27 cellular contexts compared by ENCODE assay signal in the genomic region with DNA sequence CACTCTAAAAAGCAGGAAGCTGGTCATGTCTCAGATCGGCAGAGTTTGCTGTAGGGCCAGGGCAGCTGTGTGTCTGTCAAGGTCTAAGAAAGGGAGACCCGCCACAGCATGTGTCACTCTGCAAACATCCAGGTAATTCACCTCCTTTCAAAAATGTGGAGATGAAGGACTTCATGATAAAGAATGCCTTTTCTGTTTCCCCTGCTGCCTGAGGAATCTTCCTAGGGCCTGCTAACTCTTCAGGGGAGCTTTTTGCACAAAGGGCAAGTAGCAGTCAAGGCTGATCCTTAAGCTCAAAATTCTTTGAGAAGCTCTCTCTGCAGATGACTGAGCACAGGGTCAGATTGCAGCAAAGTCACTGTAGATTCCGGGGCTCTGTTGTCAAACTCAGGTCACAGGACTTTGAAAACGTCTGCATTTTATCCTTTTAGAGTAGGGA. TPM values are rescaled to one million over a fixed set of nuclear protein-coding genes. Genes with fewer than 3 reads are reported as not detected.
DNase-seq lines count a peak whose midpoint lies in the region; ATAC-seq, FAIRE-seq and TF ChIP-seq lines count a peak whose summit lies in the region.
"Had no signal": no experiment of that assay in that cellular context is flagged by ENCODE, and none has a peak within 500 bp of the region (broad histone marks: within the 10 kb centered on the region; RNA-seq: fewer than 3 reads in every experiment).

No MANE protein-coding gene starts in this region.

- no peak overlapping the region for H3K18ac ChIP-seq in trophoblast cell (ENCODE audit: low read length)

- no peaks in the 10 kb centered on the region for H3K79me2 ChIP-seq in trophoblast cell (ENCODE audit: control insufficient read depth, insufficient read depth, low read length, poor library complexity)

- H2BK5ac ChIP-seq in trophoblast cell (ENCODE audit: low read depth, low read length, poor library complexity): no peak overlapping the region

- no peak overlapping the region for H2BK12ac ChIP-seq in trophoblast cell (ENCODE audit: low read length)

- H2BK120ac ChIP-seq in trophoblast cell (ENCODE audit: insufficient read depth, low read length, poor library complexity): no peak overlapping the region

- H2AFZ ChIP-seq in trophoblast cell (ENCODE audit: insufficient read depth, low read length, poor library complexity): no peak overlapping the region

- H3K36me3 ChIP-seq in H7 (replicated peaks; ENCODE audit: control insufficient read depth, insufficient read depth, low read length): no peaks in the 10 kb centered on the region; the same call in 1 of the 2 replicates
- no peaks in the 10 kb centered on the region for H3K36me3 ChIP-seq in bronchial epithelial cell (ENCODE audit: control insufficient read depth, insufficient read depth, low read length)
- no peaks in the 10 kb centered on the region for H3K36me3 ChIP-seq in trophoblast cell (ENCODE audit: control insufficient read depth in 1 of 2, insufficient read depth in 2 of 2, low read length in 2 of 2)
- H3K36me3 ChIP-seq: WERI-Rb-1 had no signal

- peak overlapping the region; percentile 14 for H3K27ac ChIP-seq in trophoblast cell (ENCODE audit: low read depth, low read length)
- H3K27ac ChIP-seq: tibial nerve, WERI-Rb-1 had no signal

- H3K14ac ChIP-seq in trophoblast cell (ENCODE audit: low read length): no peak overlapping the region

- no peak overlapping the region for H2AK5ac ChIP-seq in trophoblast cell (ENCODE audit: low read length)

- peak; percentile 62 for DNase-seq in H7
- peak; percentile 31 for DNase-seq in bronchial epithelial cell (ENCODE audit: low read depth)
- DNase-seq in islet precursor cell: peak; percentile 91
- DNase-seq in trophoblast cell: peak; percentile 75 to 86
- no peak for DNase-seq in RCC 7860 (ENCODE audit: low spot score)
- no peak for DNase-seq in HPDE6-E6E7 (ENCODE audit: extremely low spot score)
- DNase-seq: ACHN; activated CD4-positive, alpha-beta T cell treated with anti-CD3 and anti-CD28 coated beads, Interleukin-2, amount 10 ng/mL, durations not matched to agents 7 days and 5 days; activated gamma-delta T cell treated with Interleukin-2 at 50 U/mL for 16 hours; activated naive CD8-positive, alpha-beta T cell treated with anti-CD3 and anti-CD28 coated beads, Interleukin-2, amount 50 U/mL, for 24 hours; activated T-cell treated with anti-CD3 and anti-CD28 coated beads, Interleukin-2, amount 50 U/mL, for 4 hours; DMS79; GF-D8; Kasumi-1; left cardiac atrium; mammary epithelial cell; NCI-H1436; NCI-H510A treated with DMSO at 0.1 percent for 48 hours; retina; SHP77 treated with DMSO at 0.1 percent for 48 hours; stimulated activated CD4-positive, alpha-beta T cell treated with anti-CD3 and anti-CD28 coated beads, Interleukin-2, amount 100 ng/mL, for 24 hours; WERI-Rb-1 had no signal

- H4K12ac ChIP-seq in trophoblast cell (ENCODE audit: low read depth, low read length): no peak overlapping the region

- ATAC-seq in GM21619 (IDR thresholded peaks at IDR 0.05; ENCODE audit: unreplicated experiment): no peak
- ATAC-seq: activated naive CD8-positive, alpha-beta T cell treated with anti-CD3 and anti-CD28 coated beads, Interleukin-2, amount 50 U/mL, for 24 hours; activated T-cell treated with anti-CD3 and anti-CD28 coated beads, Interleukin-2, amount 50 U/mL, for 4 hours; left cardiac atrium; Panc1 had no signal

- no peaks in the 10 kb centered on the region for H3K9me3 ChIP-seq in trophoblast cell (ENCODE audit: insufficient read depth, low read depth, low read length)

- H3K4me1 ChIP-seq in trophoblast cell (ENCODE audit: control insufficient read depth in 1 of 2, insufficient read depth in 2 of 2, low read length in 2 of 2): peaks cover 9 to 17% of the 10 kb centered on the region in 2 experiments
- H3K4me1 ChIP-seq: tibial nerve had no signal

- no peaks in the 10 kb centered on the region for H3K27me3 ChIP-seq in H7 (ENCODE audit: control insufficient read depth, insufficient read depth, low read length)
- no peaks in the 10 kb centered on the region for H3K27me3 ChIP-seq in bronchial epithelial cell (ENCODE audit: control insufficient read depth, insufficient read depth, low read length)
- H3K27me3 ChIP-seq in trophoblast cell (ENCODE audit: insufficient read depth, low read length): no peaks in the 10 kb centered on the region
- H3K27me3 ChIP-seq: tibial nerve had no signal

- no peak overlapping the region for H3K4ac ChIP-seq in trophoblast cell (ENCODE audit: low read depth, low read length)

- FAIRE-seq in bronchial epithelial cell (lab: Jason Lieb, UNC) (no peak), RCC 7860 (lab: Jason Lieb, UNC) (no peak)
- FAIRE-seq: GM19239 had no signal

- H3K4me3 ChIP-seq in H7 (ENCODE audit: insufficient read depth, low read depth, low read length): no peak overlapping the region
- H3K4me3 ChIP-seq in bronchial epithelial cell (ENCODE audit: low read depth, low read length): no peak overlapping the region
- H3K4me3 ChIP-seq in trophoblast cell (ENCODE audit: low read depth, low read length): no peak overlapping the region
- H3K4me3 ChIP-seq: tibial nerve had no signal

- H3K79me1 ChIP-seq in trophoblast cell (ENCODE audit: low read length): peaks cover 7% of the 10 kb centered on the region

- no CpG with 5 or more reads among the region's 4 CpGs for WGBS in trophoblast cell (ENCODE audit: extremely low coverage, insufficient coverage, insufficient read length)

- H4K91ac ChIP-seq in trophoblast cell (ENCODE audit: low read depth, low read length): no peak overlapping the region

- no peak overlapping the region for H4K8ac ChIP-seq in trophoblast cell (ENCODE audit: low read depth, low read length)

- no peak overlapping the region for H3K4me2 ChIP-seq in trophoblast cell (ENCODE audit: low read length)

- H3K23ac ChIP-seq in trophoblast cell (ENCODE audit: low read length): no peak overlapping the region

- no peak for TF ChIP-seq CTCF in bronchial epithelial cell (IDR thresholded peaks at IDR 0.05; ENCODE audit: insufficient read depth, low read length, severe bottlenecking)

- H3K9ac ChIP-seq in trophoblast cell (ENCODE audit: low read length): no peak overlapping the region

RNA-seq across cellular contexts. Expression of gene RASL11B, which starts 21.1 kb away (rescaled TPM):
- total RNA-seq in H7 (2014; rRNA removed; shearing (Covaris generic)): 20.6 and 32.4 TPM in 2 replicates
- 0.77 and 1.3 TPM in 2 replicates for total RNA-seq in bronchial epithelial cell
- 19.2 and 20.7 TPM in 2 replicates for polyA plus RNA-seq in trophoblast cell (2013)
- total RNA-seq: dermis microvascular lymphatic vessel endothelial cell had no signal

Comparison
In these comparisons a context has a peak if more than half of its experiments do, and no peak if none do; other contexts are left out.
1. DNase-seq: peak in H7 (single experiment), bronchial epithelial cell (single experiment), islet precursor cell (single experiment) and trophoblast cell (2 of 2); none in RCC 7860 (single experiment) and HPDE6-E6E7 (single experiment).